Comparison of ENCODE assay signal across 1 cellular context in the genomic region with DNA sequence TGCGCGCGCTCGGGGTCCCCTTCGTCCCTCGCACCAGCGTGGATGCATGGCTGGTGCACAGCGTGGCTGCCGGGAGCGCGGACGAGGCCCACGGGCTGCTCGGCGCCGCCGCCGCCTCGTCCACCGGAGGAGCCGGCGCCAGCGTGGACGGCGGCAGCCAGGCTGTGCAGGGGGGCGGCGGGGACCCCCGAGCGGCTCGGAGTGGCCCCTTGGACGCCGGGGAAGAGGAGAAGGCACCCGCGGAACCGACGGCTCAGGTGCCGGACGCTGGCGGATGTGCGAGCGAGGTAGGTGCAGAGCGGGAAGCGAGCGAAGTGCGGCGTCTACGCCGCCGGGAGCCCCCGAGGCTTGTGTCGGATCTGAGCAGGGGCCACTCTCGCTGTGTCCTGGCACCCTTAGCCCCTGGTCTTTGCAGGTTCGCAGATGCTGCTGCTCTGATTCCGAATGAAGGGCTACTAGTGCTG.
TF ChIP-seq lines count a peak whose summit lies in the region.

No MANE protein-coding gene starts in this region.

TF ChIP-seq in H1, 55 proteins besides CTCF, POLR2A, EP300 and RAD21:
- TF ChIP-seq E2F6 (IDR thresholded peaks at IDR 0.05): 0 out of 2 replicates have a peak, but pooled peaks have one; percentile 9
- TF ChIP-seq MAX (IDR thresholded peaks at IDR 0.05): peak; percentile 29; the same call in 1 of the 2 replicates
- TF ChIP-seq KDM4A (IDR thresholded peaks at IDR 0.05; ENCODE audit: low read depth, low read length, severe bottlenecking): peak; percentile 51
